ENCODE assay signal across 8 cellular contexts in genomic region chr7:29146082-29146706, GRCh38. TPM values are rescaled to one million over a fixed set of nuclear protein-coding genes. Genes with fewer than 3 reads are reported as not detected.
DNase-seq lines count a peak whose midpoint lies in the region; ATAC-seq and TF ChIP-seq lines count a peak whose summit lies in the region.

CPVL (minus strand) TSS chr7:29146537; CDS start chr7:29121061, 25,476 bp downstream.

- POLR2A ChIA-PET in PC-3 (lab: Charles Lee; ENCODE audit: unreplicated experiment), result interaction anchor here (0.6 to 0.7 kb wide), 2 partner anchors 111 to 927 kb away, joined by 3 read pairs; no protein-coding TSS in a partner anchor
- POLR2A ChIA-PET in CD4-positive, alpha-beta T cell (lab: Charles Lee), result no interaction called here

- CTCF ChIA-PET in PC-3 (lab: Charles Lee), result interaction anchor here (0.6 to 1.1 kb wide), 3 partner anchors 32 to 43 kb away, joined by 4 to 6 read pairs (median 4); no protein-coding TSS in a partner anchor
- CTCF ChIA-PET in CD4-positive, alpha-beta T cell (lab: Charles Lee), result no interaction called here

- H3K27me3 ChIP-seq in HUES48 (ENCODE audit: control insufficient read depth, insufficient read depth, low read length), result peaks cover 17% of the 10 kb centered on the region
- H3K27me3 ChIP-seq in PC-3 (ENCODE audit: low read length), result no peaks in the 10 kb centered on the region
- peaks cover 0 to 56% (median 6%) of the 10 kb centered on the region in 4 donors for H3K27me3 ChIP-seq in esophagus muscularis mucosa
- H3K27me3 ChIP-seq in muscle layer of colon (ENCODE audit: control insufficient read depth in 1 of 2, insufficient read depth in 2 of 2, low read length in 2 of 2), result peaks cover 0 to 11% of the 10 kb centered on the region in 2 donors
- peaks cover 30% of the 10 kb centered on the region for H3K27me3 ChIP-seq in CD4-positive, alpha-beta T cell (ENCODE audit: control insufficient read depth, insufficient read depth, low read length)

- no peaks in the 10 kb centered on the region for H3K9me2 ChIP-seq in PC-3 (replicated peaks; ENCODE audit: low read length)

- no peak within 1 kb of the TSS for H3K27ac ChIP-seq in HUES48 (ENCODE audit: low read depth, low read length)
- H3K27ac ChIP-seq in PC-3 (ENCODE audit: low read length), result peak within 1 kb of the TSS; percentile 13; the same call in 1 of the 2 replicates
- peak within 1 kb of the TSS in 3 of 4 donors; percentile 0 to 38 (median 13) for H3K27ac ChIP-seq in esophagus muscularis mucosa (replicated peaks in 1 of 4)
- peak within 1 kb of the TSS; percentile 24 for H3K27ac ChIP-seq in muscle layer of colon (ENCODE audit: low read depth, low read length)
- no peak within 1 kb of the TSS for H3K27ac ChIP-seq in urinary bladder (ENCODE audit: low read depth)
- H3K27ac ChIP-seq in CD4-positive, alpha-beta T cell (ENCODE audit: low read depth, low read length), result no peak within 1 kb of the TSS

- no peaks in the 10 kb centered on the region for H3K36me3 Mint-ChIP-seq in CD4-positive, alpha-beta T cell (ENCODE audit: low read depth)

- H3K36me3 ChIP-seq in HUES48 (ENCODE audit: control insufficient read depth, insufficient read depth, low read length) (no peaks in the 10 kb centered on the region; the same call in 1 of the 2 replicates), PC-3 (ENCODE audit: low read depth, low read length) (no peaks in the 10 kb centered on the region), esophagus muscularis mucosa (no peaks in the 10 kb centered on the region), muscle layer of colon (ENCODE audit: insufficient read depth, low read length) (no peaks in the 10 kb centered on the region), urinary bladder (ENCODE audit: insufficient read depth) (no peaks in the 10 kb centered on the region)

- TSS peak; percentile 75 for BruUV-seq in PC-3 (replicated peaks; lab: Mats Ljungman, UMichigan)

- no peak within 1 kb of the TSS for H3K27ac Mint-ChIP-seq in CD4-positive, alpha-beta T cell

- no peak for TF ChIP-seq EP300 in esophagus muscularis mucosa (IDR thresholded peaks at IDR 0.05)

- H3K27me3 Mint-ChIP-seq in CD4-positive, alpha-beta T cell, result peaks cover 55% of the 10 kb centered on the region

- H2AFZ ChIP-seq in PC-3 (ENCODE audit: low read length), result peak within 1 kb of the TSS; percentile 95

- H3K4me1 Mint-ChIP-seq in CD4-positive, alpha-beta T cell (ENCODE audit: low read depth), result no peaks in the 10 kb centered on the region

- no peak within 1 kb of the TSS for H3K4me3 Mint-ChIP-seq in CD4-positive, alpha-beta T cell

- no peaks in the 10 kb centered on the region for H3K79me2 ChIP-seq in PC-3 (ENCODE audit: low read length)

- intact Hi-C loops in PC-3 (cut with micrococcal nuclease), result loop anchor here (2.0 to 10.0 kb wide), 4 partner anchors 25 to 459 kb away; no protein-coding TSS in a partner anchor
- intact Hi-C loops in esophagus muscularis mucosa (cut with DNase I), result no loop called here
- intact Hi-C loops in CD4-positive, alpha-beta T cell (cut with DNase I, micrococcal nuclease), result no loop called here

- H3K4me1 ChIP-seq in HUES48 (ENCODE audit: control insufficient read depth, insufficient read depth, low read length), result peaks cover 8% of the 10 kb centered on the region; the same call in 1 of the 2 replicates
- peaks cover 17% of the 10 kb centered on the region for H3K4me1 ChIP-seq in PC-3 (ENCODE audit: insufficient read depth, low read length)
- H3K4me1 ChIP-seq in esophagus muscularis mucosa, result peaks cover 0 to 22% (median 16%) of the 10 kb centered on the region in 4 donors
- H3K4me1 ChIP-seq in muscle layer of colon (ENCODE audit: insufficient read depth, low read length), result no peaks in the 10 kb centered on the region
- H3K4me1 ChIP-seq in urinary bladder (ENCODE audit: insufficient read depth), result no peaks in the 10 kb centered on the region

- TF ChIP-seq POLR2A in esophagus muscularis mucosa (IDR thresholded peaks at IDR 0.05; ENCODE audit: low read depth), result peak; percentile 51

- H3K4me3 ChIP-seq in HUES48 (ENCODE audit: low read depth, low read length) (peak within 1 kb of the TSS; percentile 82), PC-3 (ENCODE audit: low read length) (peak within 1 kb of the TSS; percentile 73), esophagus muscularis mucosa (peak within 1 kb of the TSS; percentile 44 to 54 (median 48)), muscle layer of colon (ENCODE audit: low read depth in 1 of 2, low read length in 2 of 2) (peak within 1 kb of the TSS; percentile 25 to 62), urinary bladder (ENCODE audit: low read depth, low read length) (peak within 1 kb of the TSS; percentile 20)

- peak within 1 kb of the TSS; percentile 54; the same call in 1 of the 2 replicates for H3K9ac ChIP-seq in HUES48 (ENCODE audit: low read depth, low read length)
- peak within 1 kb of the TSS; percentile 72 for H3K9ac ChIP-seq in PC-3 (ENCODE audit: low read length)
- no peak within 1 kb of the TSS for H3K9ac ChIP-seq in muscle layer of colon (ENCODE audit: low read length)

- H3K9me3 Mint-ChIP-seq in CD4-positive, alpha-beta T cell, result no peaks in the 10 kb centered on the region

- ATAC-seq in PC-3 (peak; percentile 75), GM19023 (IDR thresholded peaks at IDR 0.05; ENCODE audit: unreplicated experiment) (no peak)
- no peak for ATAC-seq in CD4-positive, alpha-beta T cell (ENCODE audit: poor library complexity)

- H4K20me1 ChIP-seq in PC-3 (ENCODE audit: low read length), result no peaks in the 10 kb centered on the region

- 0% methylated on average over 16 of the region's 41 CpGs for WGBS in esophagus muscularis mucosa
- 1% methylated on average over 41 of the region's 41 CpGs for WGBS in urinary bladder

- H3K9me3 ChIP-seq in HUES48 (ENCODE audit: control insufficient read depth, insufficient read depth, low read length) (no peaks in the 10 kb centered on the region), PC-3 (ENCODE audit: low read length) (no peaks in the 10 kb centered on the region), esophagus muscularis mucosa (no peaks in the 10 kb centered on the region), muscle layer of colon (ENCODE audit: low read length) (no peaks in the 10 kb centered on the region)
- H3K9me3 ChIP-seq in CD4-positive, alpha-beta T cell (ENCODE audit: control insufficient read depth, low read length), result no peaks in the 10 kb centered on the region

- DNase-seq in PC-3 (peak; percentile 73), esophagus muscularis mucosa (ENCODE audit: extremely low spot score) (peak; percentile 82), middle frontal gyrus (ENCODE audit: extremely low spot score, low spot score) (no peak)
- DNase-seq in CD4-positive, alpha-beta T cell, result no peak

- peak within 1 kb of the TSS; percentile 92 for H3K4me2 ChIP-seq in PC-3 (ENCODE audit: low read length)

- TF ChIP-seq CTCF in PC-3 (conservative IDR thresholded peaks at IDR 0.05; ENCODE audit: low read depth, low read length) (no peak), esophagus muscularis mucosa (IDR thresholded peaks at IDR 0.05) (no peak)
- TF ChIP-seq CTCF in CD4-positive, alpha-beta T cell (IDR thresholded peaks at IDR 0.05), result no peak

- H3F3A ChIP-seq in PC-3 (ENCODE audit: low read length, unreplicated experiment), result no peaks in the 10 kb centered on the region

RNA-seq across cellular contexts. Expression of gene CPVL, which starts in this region (rescaled TPM):
- total RNA-seq in PC-3 (2014; rRNA removed) (14.7 and 15.3 TPM in 2 replicates), esophagus muscularis mucosa (10 to 100 TPM in 2 of 4 donors, 1 to 10 TPM in 2; 8.0 to 28.5 (median 11.3) TPM), urinary bladder (14.4 TPM)
- polyA plus RNA-seq in urinary bladder, result 16.7 TPM
- total RNA-seq in CD4-positive, alpha-beta T cell, result 1 to 10 TPM; 3.8 to 4.5 TPM

Comparison
In these comparisons a context has a peak if more than half of its experiments do, and no peak if none do; other contexts are left out.
1. H3K27ac ChIP-seq: peak in PC-3 (single experiment), esophagus muscularis mucosa (3 of 4) and muscle layer of colon (single experiment); none in HUES48 (single experiment), urinary bladder (single experiment) and CD4-positive, alpha-beta T cell (single experiment).
2. H3K4me3 ChIP-seq: peak in every context shown above with its lines; median percentile 82 in HUES48; 73 in PC-3; 48 in esophagus muscularis mucosa; 44 in muscle layer of colon; 20 in urinary bladder.
3. DNase-seq: peak in PC-3 (single experiment) and esophagus muscularis mucosa (single experiment); none in middle frontal gyrus (single experiment) and CD4-positive, alpha-beta T cell (0 of 10).